Comparison of ENCODE assay signal across 8 cellular contexts in the genomic region with DNA sequence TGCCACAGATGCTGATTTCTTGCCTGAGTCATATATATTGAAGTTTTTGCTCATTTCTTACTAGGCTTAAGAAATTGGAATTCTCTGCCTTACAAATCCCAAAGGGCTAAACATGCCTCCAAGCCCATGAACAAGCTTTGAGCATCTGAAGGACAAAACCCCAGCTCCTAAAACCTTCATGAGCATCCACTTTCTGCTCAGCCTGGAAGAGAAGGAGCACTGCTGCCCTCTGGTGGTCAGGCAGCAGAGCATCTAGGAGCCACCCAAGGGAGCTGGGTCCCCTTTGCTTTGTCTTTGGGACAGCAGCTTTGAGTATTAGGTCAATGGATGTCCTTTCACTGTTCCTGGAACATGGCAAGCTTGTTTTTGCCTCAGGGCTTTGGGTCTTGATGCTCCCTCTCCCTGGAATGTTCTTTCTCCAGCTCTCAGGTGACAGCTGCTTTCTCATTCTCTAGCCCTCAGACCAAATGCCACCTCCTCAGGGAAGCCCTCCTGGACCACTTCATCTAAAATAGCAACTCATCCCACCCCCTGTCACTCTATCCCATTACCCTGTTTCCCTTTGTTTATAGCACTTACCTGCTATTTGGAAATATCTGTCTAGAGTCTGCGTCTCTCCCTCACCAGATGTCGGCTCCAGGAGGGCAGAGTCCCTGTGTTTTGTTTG. TPM values are rescaled to one million over a fixed set of nuclear protein-coding genes. Genes with fewer than 3 reads are reported as not detected.
DNase-seq lines count a peak whose midpoint lies in the region; ATAC-seq and TF ChIP-seq lines count a peak whose summit lies in the region.

No MANE protein-coding gene starts in this region.

- H3K4me1 Mint-ChIP-seq in natural killer cell = peaks cover 0 to 6% of the 10 kb centered on the region in 2 donors
- H3K4me1 Mint-ChIP-seq in stimulated activated effector memory CD8-positive, alpha-beta T cell treated with anti-CD3 and anti-CD28 coated beads, Interleukin-12 subunit alpha, Interleukin-12 subunit beta, amount 100 ng/mL, for 72 hours = peaks cover 24% of the 10 kb centered on the region

- H3K79me2 ChIP-seq in DOHH2 (ENCODE audit: control insufficient read depth, low read length) (no peaks in the 10 kb centered on the region), KMS-11 (ENCODE audit: insufficient read depth, low read depth) (no peaks in the 10 kb centered on the region)

- peak; percentile 94 for TF ChIP-seq CTCF in DOHH2 (IDR thresholded peaks at IDR 0.05; ENCODE audit: low read depth, low read length, poor library complexity, severe bottlenecking)
- TF ChIP-seq CTCF in KMS-11 (conservative IDR thresholded peaks at IDR 0.05; ENCODE audit: low read depth, low read length) = peak; percentile 98
- peak; percentile 80 to 96 (median 93) for TF ChIP-seq CTCF in esophagus squamous epithelium (IDR thresholded peaks at IDR 0.05)
- peak; percentile 91 for TF ChIP-seq CTCF in natural killer cell (IDR thresholded peaks at IDR 0.05)

- ATAC-seq in natural killer cell (peak; percentile 72 to 92 (median 89)), HG03457 (IDR thresholded peaks at IDR 0.05; ENCODE audit: unreplicated experiment) (no peak)
- ATAC-seq in stimulated activated effector memory CD8-positive, alpha-beta T cell treated with anti-CD3 and anti-CD28 coated beads, Interleukin-12 subunit alpha, Interleukin-12 subunit beta, amount 100 ng/mL, for 72 hours = peak; percentile 73

- no peaks in the 10 kb centered on the region for H3K36me3 Mint-ChIP-seq in natural killer cell
- H3K36me3 Mint-ChIP-seq in stimulated activated effector memory CD8-positive, alpha-beta T cell treated with anti-CD3 and anti-CD28 coated beads, Interleukin-12 subunit alpha, Interleukin-12 subunit beta, amount 100 ng/mL, for 72 hours = no peaks in the 10 kb centered on the region

- no peaks in the 10 kb centered on the region for H3K9me3 Mint-ChIP-seq in natural killer cell
- H3K9me3 Mint-ChIP-seq in stimulated activated effector memory CD8-positive, alpha-beta T cell treated with anti-CD3 and anti-CD28 coated beads, Interleukin-12 subunit alpha, Interleukin-12 subunit beta, amount 100 ng/mL, for 72 hours = peaks cover 5% of the 10 kb centered on the region

- no peaks in the 10 kb centered on the region for H3K9me2 ChIP-seq in DOHH2 (replicated peaks; ENCODE audit: control insufficient read depth, low read length)

- H3K27ac ChIP-seq in DOHH2 (ENCODE audit: low read depth, low read length) (no peak overlapping the region), KMS-11 (no peak overlapping the region), esophagus squamous epithelium (no peak overlapping the region)

- peaks cover 0 to 2% of the 10 kb centered on the region in 2 donors for H3K27me3 Mint-ChIP-seq in natural killer cell (ENCODE audit: low read depth in 2 of 2)

- DNase-seq in OCI-M2 (lab: John Stamatoyannopoulos, UW; ENCODE audit: unreplicated experiment) (peak; percentile 16), activated T-cell treated with anti-CD3 and anti-CD28 coated beads for 4 hours (peak; percentile 67), esophagus squamous epithelium (lab: John Stamatoyannopoulos, UW) (no peak), natural killer cell (peak; percentile 62)
- peak; percentile 60 to 81 for DNase-seq in stimulated activated effector memory CD8-positive, alpha-beta T cell treated with anti-CD3 and anti-CD28 coated beads, Interleukin-12 subunit alpha, Interleukin-12 subunit beta, amount 100 ng/mL, for 72 hours (ENCODE audit: low spot score in 2 of 2)

- H2AFZ ChIP-seq in KMS-11 (ENCODE audit: low read depth) = no peak overlapping the region

- H3K4me2 ChIP-seq in DOHH2 (ENCODE audit: low read length) (no peak overlapping the region), KMS-11 (no peak overlapping the region)

- H3K4me1 ChIP-seq in DOHH2 (ENCODE audit: control insufficient read depth, low read length) = no peaks in the 10 kb centered on the region
- no peaks in the 10 kb centered on the region for H3K4me1 ChIP-seq in KMS-11 (ENCODE audit: low read depth, poor library complexity, severe bottlenecking)
- peaks cover 7 to 21% (median 14%) of the 10 kb centered on the region in 3 donors for H3K4me1 ChIP-seq in esophagus squamous epithelium

- H3F3A ChIP-seq in DOHH2 (ENCODE audit: control insufficient read depth, insufficient read depth) = no peaks in the 10 kb centered on the region

- WGBS in esophagus squamous epithelium, 2 donors = 64 to 100% methylated on average over 2 of the region's 2 CpGs

- no peak overlapping the region for H3K27ac Mint-ChIP-seq in natural killer cell
- no peak overlapping the region for H3K27ac Mint-ChIP-seq in stimulated activated effector memory CD8-positive, alpha-beta T cell treated with anti-CD3 and anti-CD28 coated beads, Interleukin-12 subunit alpha, Interleukin-12 subunit beta, amount 100 ng/mL, for 72 hours

- H4K20me1 ChIP-seq in DOHH2 (ENCODE audit: control insufficient read depth, insufficient read depth, low read depth, low read length) = no peaks in the 10 kb centered on the region
- no peaks in the 10 kb centered on the region for H4K20me1 ChIP-seq in KMS-11 (ENCODE audit: insufficient read depth)

- H3K36me3 ChIP-seq in DOHH2 (ENCODE audit: control insufficient read depth, low read length) (no peaks in the 10 kb centered on the region), KMS-11 (ENCODE audit: insufficient read depth) (no peaks in the 10 kb centered on the region), esophagus squamous epithelium (peaks cover 0 to 45% (median 3%) of the 10 kb centered on the region in 3 donors)

- no peak for TF ChIP-seq POLR2A in esophagus squamous epithelium (IDR thresholded peaks at IDR 0.05)

- H3K4me3 Mint-ChIP-seq in natural killer cell = no peak overlapping the region
- no peak overlapping the region for H3K4me3 Mint-ChIP-seq in stimulated activated effector memory CD8-positive, alpha-beta T cell treated with anti-CD3 and anti-CD28 coated beads, Interleukin-12 subunit alpha, Interleukin-12 subunit beta, amount 100 ng/mL, for 72 hours

- H3K9me3 ChIP-seq in DOHH2 (ENCODE audit: control insufficient read depth, insufficient read depth, low read length) = no peaks in the 10 kb centered on the region; the same call in 1 of the 2 replicates
- no peaks in the 10 kb centered on the region for H3K9me3 ChIP-seq in esophagus squamous epithelium

- H3K27me3 ChIP-seq in DOHH2 (ENCODE audit: control insufficient read depth, low read length) (0 out of 2 replicates have a peak, but pooled peaks cover 3% of the 10 kb centered on the region), KMS-11 (ENCODE audit: insufficient read depth, low read depth) (no peaks in the 10 kb centered on the region; the same call in 1 of the 2 replicates), esophagus squamous epithelium (peaks cover 0 to 7% (median 0%) of the 10 kb centered on the region in 4 donors)

- intact Hi-C loops in esophagus squamous epithelium (cut with DNase I) = loop anchor here (2.0 to 5.0 kb wide), 2 partner anchors 59 to 185 kb away; no protein-coding TSS in a partner anchor
- intact Hi-C loops in natural killer cell (cut with micrococcal nuclease) = loop anchor here (1.0 to 5.0 kb wide), 5 partner anchors 58 to 449 kb away; no protein-coding TSS in a partner anchor

- H3K4me3 ChIP-seq in DOHH2 (ENCODE audit: low read length) = no peak overlapping the region
- no peak overlapping the region for H3K4me3 ChIP-seq in KMS-11 (IDR thresholded peaks at IDR 0.05; ENCODE audit: insufficient read depth, low read depth, low read length)
- no peak overlapping the region for H3K4me3 ChIP-seq in esophagus squamous epithelium

- H3K9ac ChIP-seq in KMS-11 = no peak overlapping the region

RNA-seq across cellular contexts. Expression of a gene that starts 25.7 kb away (rescaled TPM):
- total RNA-seq in esophagus squamous epithelium = 10 to 100 TPM; 15.8 to 24.2 (median 21.4) TPM
- total RNA-seq in natural killer cell = under 1 TPM in 1 of 3 donors, not detected in 2; 0.19 TPM

RNA-seq across cellular contexts. Expression of a gene that starts 34.2 kb away (rescaled TPM):
- total RNA-seq in esophagus squamous epithelium = 10 to 100 TPM in 1 of 4 donors, under 1 TPM in 3; 0.19 to 22.8 (median 0.38) TPM
- not detected for total RNA-seq in natural killer cell

RNA-seq across cellular contexts. Expression of a gene that starts 46.2 kb away (rescaled TPM):
- total RNA-seq in esophagus squamous epithelium (under 1 TPM in 3 of 4 donors, not detected in 1; 0.32 to 0.48 (median 0.38) TPM), natural killer cell (not detected)

Comparison
In these comparisons a context has a peak if more than half of its experiments do, and no peak if none do; other contexts are left out.
1. RNA of a gene that starts 25.7 kb away (total RNA-seq): 15.8 to 24.2 TPM in esophagus squamous epithelium; 0.19 TPM in natural killer cell; every median in the first group is over 10 times any median in the second.
2. Peak in every context shown above with its lines, with median percentiles within 50 percentile points of each other: CTCF ChIP-seq.